ENCODE assay signal across 19 cellular contexts in genomic region chr11:73958521-73959141, GRCh38. TPM values are rescaled to one million over a fixed set of nuclear protein-coding genes. Genes with fewer than 3 reads are reported as not detected.
"Had no signal": no experiment of that assay in that cellular context is flagged by ENCODE, and none has a peak within 500 bp of the region (broad histone marks: within the 10 kb centered on the region; RNA-seq: fewer than 3 reads in every experiment).

No MANE protein-coding gene starts in this region.

- H3K4me1 ChIP-seq: pancreas, right lobe of liver, suprapubic skin, upper lobe of left lung had no signal

- H3K27me3 ChIP-seq: hepatocyte, pancreas, right lobe of liver, upper lobe of left lung had no signal

- H3K9me3 ChIP-seq: neutrophil, pancreas, right lobe of liver, suprapubic skin, upper lobe of left lung had no signal

- ATAC-seq: pancreas had no signal

- H3K4me3 ChIP-seq: cardiac muscle cell, hepatocyte, pancreas, right lobe of liver, smooth muscle cell, suprapubic skin, upper lobe of left lung had no signal

- H3K36me3 ChIP-seq: cardiac muscle cell, neutrophil, pancreas, right lobe of liver, suprapubic skin, upper lobe of left lung, WERI-Rb-1 had no signal

- H3K4me2 ChIP-seq: hepatocyte, smooth muscle cell had no signal

- DNase-seq: activated CD4-positive, alpha-beta T cell treated with anti-CD3 and anti-CD28 coated beads, Interleukin-2, amount 50 U/mL, for 48 hours; activated naive CD8-positive, alpha-beta T cell treated with anti-CD3 and anti-CD28 coated beads for 36 hours; amygdala; dermis blood vessel endothelial cell; effector memory CD4-positive, alpha-beta T cell; foreskin fibroblast; pancreas; stimulated activated CD4-positive, alpha-beta T cell treated with anti-CD3 and anti-CD28 coated beads, Interleukin-4, amount 100 ng/mL, for 1 hour; stimulated activated naive CD8-positive, alpha-beta T cell treated with anti-CD3 and anti-CD28 coated beads, Interleukin-15, amount 100 ng/mL, for 72 hours; upper lobe of left lung; WERI-Rb-1 had no signal

- H3K79me2 ChIP-seq: hepatocyte had no signal

- H3K27ac ChIP-seq: cardiac muscle cell, hepatocyte, neutrophil, pancreas, right lobe of liver, suprapubic skin, upper lobe of left lung, WERI-Rb-1 had no signal

- H2AFZ ChIP-seq: hepatocyte had no signal

RNA-seq across cellular contexts. Expression of gene DNAJB13, which starts 7.8 kb away (rescaled TPM):
- total RNA-seq: dermis blood vessel endothelial cell, glomerular endothelial cell, lung microvascular endothelial cell, right lobe of liver, smooth muscle cell, suprapubic skin had no signal
- polyA plus RNA-seq: cardiac muscle cell, hepatocyte, smooth muscle cell had no signal

RNA-seq across cellular contexts. Expression of gene UCP3, which starts 50.3 kb away (rescaled TPM):
- polyA plus RNA-seq: hepatocyte had no signal
